Comparison of ENCODE assay signal across 8 cellular contexts in the genomic region with DNA sequence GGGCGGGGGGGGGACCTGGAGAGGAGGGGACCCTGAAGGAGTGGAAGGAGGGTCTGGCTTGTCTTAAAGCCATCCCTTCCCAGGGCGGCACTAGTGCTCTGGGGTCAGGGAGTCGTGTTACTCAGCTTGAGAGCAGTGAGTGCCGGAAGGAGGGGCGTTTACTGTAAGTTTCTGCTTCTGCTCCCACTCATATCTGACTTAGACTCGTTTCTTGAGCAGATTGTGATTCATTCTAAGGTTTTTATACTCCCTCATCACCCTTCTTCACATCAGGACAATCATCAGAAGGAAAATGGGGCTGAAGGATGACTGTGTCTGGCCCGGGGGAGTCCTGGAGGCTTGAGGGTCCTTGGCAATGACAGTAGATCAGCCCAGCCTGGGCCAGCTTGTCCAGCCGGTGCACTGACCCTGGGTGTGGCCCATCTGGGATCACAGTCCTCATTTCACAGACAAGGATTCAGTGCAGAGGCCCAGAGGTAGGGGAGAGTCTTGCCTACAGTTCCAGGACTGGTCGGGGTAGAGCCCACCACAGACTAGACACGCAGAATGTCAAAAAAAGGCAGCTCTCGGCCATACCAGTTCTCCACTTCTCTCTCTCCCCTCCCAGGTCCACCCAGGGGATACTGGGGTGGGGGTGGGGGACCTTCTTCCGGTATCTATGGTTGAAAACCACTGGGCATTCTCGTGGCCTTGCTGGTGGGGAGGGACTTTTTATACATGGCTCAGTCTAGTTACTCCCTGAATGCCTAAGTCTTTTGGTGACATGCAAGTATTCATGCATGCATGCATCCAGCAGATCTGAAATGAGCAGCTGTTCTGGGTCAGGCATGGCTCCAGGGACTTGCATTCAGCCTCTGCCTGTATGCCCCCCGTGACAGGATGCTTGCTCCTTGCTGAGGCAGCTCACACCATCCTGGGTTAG. TPM values are rescaled to one million over a fixed set of nuclear protein-coding genes. Genes with fewer than 3 reads are reported as not detected.
DNase-seq lines count a peak whose midpoint lies in the region; ATAC-seq, FAIRE-seq and TF ChIP-seq lines count a peak whose summit lies in the region.

No MANE protein-coding gene starts in this region.

- ATAC-seq in heart right ventricle: peak in 7 of 8 donors; percentile 31 to 64 (median 50)
- no peak for ATAC-seq in Right ventricle myocardium inferior

- H3K27ac ChIP-seq in heart right ventricle: peak overlapping the region in 6 of 10 donors; percentile 25 to 78 (median 35)

- H3K4me1 ChIP-seq in heart right ventricle: peaks cover 0 to 27% (median 12%) of the 10 kb centered on the region in 9 donors

- no peak for FAIRE-seq in RCC 7860 (lab: Jason Lieb, UNC)

- no peak for TF ChIP-seq CTCF in heart right ventricle (IDR thresholded peaks at IDR 0.05)

- DNase-seq in heart right ventricle (no peak), Right ventricle myocardium inferior (ENCODE audit: missing footprints) (no peak), RCC 7860 (ENCODE audit: low spot score) (peak; percentile 35), fibroblast of peridontal ligament (ENCODE audit: extremely low read depth) (peak; percentile 44), HuH-7.5 (ENCODE audit: low spot score) (no peak), NCI-H1436 (lab: John Stamatoyannopoulos, UW) (no peak)
- peak; percentile 78 for DNase-seq in stimulated activated CD8-positive, alpha-beta memory T cell treated with anti-CD3 and anti-CD28 coated beads, Interleukin-4, amount 100 ng/mL, for 48 hours
- no peak for DNase-seq in activated CD8-positive, alpha-beta memory T cell treated with anti-CD3 and anti-CD28 coated beads for 24 hours

- no peak overlapping the region for H3K4me3 ChIP-seq in heart right ventricle

- intact Hi-C loops in heart right ventricle (cut with DNase I) (no loop called here), Right ventricle myocardium inferior (cut with DNase I) (no loop called here)

- peaks cover 19 to 76% (median 62%) of the 10 kb centered on the region in 7 donors for H3K27me3 ChIP-seq in heart right ventricle

- 36 to 45% methylated on average over 14 of the region's 14 CpGs for WGBS in heart right ventricle, 2 donors

- no peaks in the 10 kb centered on the region for H3K9me3 ChIP-seq in heart right ventricle

- no peaks in the 10 kb centered on the region for H3K36me3 ChIP-seq in heart right ventricle

RNA-seq across cellular contexts. Expression of a gene that starts 5.1 kb away (rescaled TPM):
- total RNA-seq in heart right ventricle (1 to 10 TPM in 5 of 10 donors, under 1 TPM in 5; 0.21 to 1.7 (median 0.97) TPM), Right ventricle myocardium inferior (0.92 TPM)
- polyA plus RNA-seq in heart right ventricle: 1 to 10 TPM; 1.4 to 2.4 TPM

RNA-seq across cellular contexts. Expression of a gene that starts 48.9 kb away (rescaled TPM):
- total RNA-seq in heart right ventricle (10 to 100 TPM; 10.2 to 17.4 (median 15.0) TPM), Right ventricle myocardium inferior (12.3 TPM)
- 10 to 100 TPM; 25.5 to 35.2 TPM for polyA plus RNA-seq in heart right ventricle

Comparison
In these comparisons a context has a peak if more than half of its experiments do, and no peak if none do; other contexts are left out.
1. DNase-seq: peak in RCC 7860 (single experiment), fibroblast of peridontal ligament (single experiment) and stimulated activated CD8-positive, alpha-beta memory T cell treated with anti-CD3 and anti-CD28 coated beads, Interleukin-4, amount 100 ng/mL, for 48 hours (single experiment); none in heart right ventricle (0 of 2), Right ventricle myocardium inferior (single experiment), HuH-7.5 (single experiment), NCI-H1436 (single experiment) and activated CD8-positive, alpha-beta memory T cell treated with anti-CD3 and anti-CD28 coated beads for 24 hours (single experiment).